ENCODE assay signal across 1 cellular context in genomic region chr11:67627788-67628624, GRCh38.
TF ChIP-seq lines count a peak whose summit lies in the region.

No MANE protein-coding gene starts in this region.

TF ChIP-seq in IMR-90, 13 proteins besides CTCF, POLR2A, EP300 and RAD21:
- TF ChIP-seq FOS (IDR thresholded peaks at IDR 0.05; ENCODE audit: low read depth, low read length) (no peak), RCOR1 (IDR thresholded peaks at IDR 0.05; ENCODE audit: insufficient replicate concordance, low read length) (no peak), MAFK (IDR thresholded peaks at IDR 0.05; ENCODE audit: low read depth, low read length) (no peak), CEBPB (IDR thresholded peaks at IDR 0.05; ENCODE audit: low read depth, low read length) (no peak), CHD1 (IDR thresholded peaks at IDR 0.05; ENCODE audit: low read depth, low read length) (no peak), NFE2L2 (IDR thresholded peaks at IDR 0.05; ENCODE audit: low read depth, low read length) (no peak), MAZ (IDR thresholded peaks at IDR 0.05; ENCODE audit: borderline replicate concordance, low read depth, low read length) (no peak), MXI1 (IDR thresholded peaks at IDR 0.05; ENCODE audit: borderline replicate concordance, low read depth, low read length) (no peak), RFX5 (IDR thresholded peaks at IDR 0.05; ENCODE audit: low read depth, low read length) (no peak), SMC3 (IDR thresholded peaks at IDR 0.05; ENCODE audit: low read depth, low read length) (no peak), BHLHE40 (IDR thresholded peaks at IDR 0.05; ENCODE audit: low read depth, low read length) (no peak)
- TF ChIP-seq, protein P1, sequence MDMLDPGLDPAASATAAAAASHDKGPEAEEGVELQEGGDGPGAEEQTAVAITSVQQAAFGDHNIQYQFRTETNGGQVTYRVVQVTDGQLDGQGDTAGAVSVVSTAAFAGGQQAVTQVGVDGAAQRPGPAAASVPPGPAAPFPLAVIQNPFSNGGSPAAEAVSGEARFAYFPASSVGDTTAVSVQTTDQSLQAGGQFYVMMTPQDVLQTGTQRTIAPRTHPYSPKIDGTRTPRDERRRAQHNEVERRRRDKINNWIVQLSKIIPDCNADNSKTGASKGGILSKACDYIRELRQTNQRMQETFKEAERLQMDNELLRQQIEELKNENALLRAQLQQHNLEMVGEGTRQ (IDR thresholded peaks at IDR 0.05; ENCODE audit: low read depth, low read length), result no peak
- TF ChIP-seq, protein P2, sequence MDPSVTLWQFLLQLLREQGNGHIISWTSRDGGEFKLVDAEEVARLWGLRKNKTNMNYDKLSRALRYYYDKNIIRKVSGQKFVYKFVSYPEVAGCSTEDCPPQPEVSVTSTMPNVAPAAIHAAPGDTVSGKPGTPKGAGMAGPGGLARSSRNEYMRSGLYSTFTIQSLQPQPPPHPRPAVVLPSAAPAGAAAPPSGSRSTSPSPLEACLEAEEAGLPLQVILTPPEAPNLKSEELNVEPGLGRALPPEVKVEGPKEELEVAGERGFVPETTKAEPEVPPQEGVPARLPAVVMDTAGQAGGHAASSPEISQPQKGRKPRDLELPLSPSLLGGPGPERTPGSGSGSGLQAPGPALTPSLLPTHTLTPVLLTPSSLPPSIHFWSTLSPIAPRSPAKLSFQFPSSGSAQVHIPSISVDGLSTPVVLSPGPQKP (IDR thresholded peaks at IDR 0.05; ENCODE audit: borderline replicate concordance, low read depth, low read length), result no peak
TF ChIP-seq in IMR-90: peak in this region for 0.
